In genomic region chr15:77002436-77002835, GRCh38 we compare ENCODE assay signal across 13 cellular contexts. TPM values are rescaled to one million over a fixed set of nuclear protein-coding genes. Genes with fewer than 3 reads are reported as not detected.
DNase-seq lines count a peak whose midpoint lies in the region; ATAC-seq, FAIRE-seq and TF ChIP-seq lines count a peak whose summit lies in the region.
"Had no signal": no experiment of that assay in that cellular context is flagged by ENCODE, and none has a peak within 500 bp of the region (broad histone marks: within the 10 kb centered on the region; RNA-seq: fewer than 3 reads in every experiment).

No MANE protein-coding gene starts in this region.

- WGBS in A549 (ENCODE audit: missing lambda C conversion rate), result 59% methylated on average over 7 of the region's 7 CpGs

- peaks cover 79% of the 10 kb centered on the region for H3K36me3 Mint-ChIP-seq in activated CD4-positive, alpha-beta memory T cell treated with anti-CD3 and anti-CD28 coated beads, Interleukin-2, amount 10 ng/mL, durations not matched to agents 7 days and 5 days (ENCODE audit: low read depth)

- POLR2A ChIA-PET in A549 (lab: Yijun Ruan, JAX), result no interaction called here
- POLR2A ChIA-PET in activated CD4-positive, alpha-beta memory T cell treated with anti-CD3 and anti-CD28 coated beads, Interleukin-2, amount 10 ng/mL, durations not matched to agents 7 days and 5 days (lab: Charles Lee), result interaction anchor here (0.9 to 3.4 kb wide), 8 partner anchors 9 to 67 kb away, joined by 3 to 37 read pairs (median 5); partner anchors contain the start of gene PSTPIP1

- ATAC-seq in A549 (no peak), left lung (no peak), GM18907 (IDR thresholded peaks at IDR 0.05; ENCODE audit: unreplicated experiment) (no peak)

- DNase-seq in A549 (ENCODE audit: low read depth in 1 of 2, low spot score in 1 of 2) (no peak), left lung (no peak), DMS53 (lab: John Stamatoyannopoulos, UW) (no peak), NCI-H1436 treated with DMSO at 0.1 percent for 48 hours (lab: John Stamatoyannopoulos, UW) (no peak), DMS 273 treated with DMSO at 0.1 percent for 48 hours (lab: John Stamatoyannopoulos, UW) (no peak)
- DNase-seq in activated CD4-positive, alpha-beta memory T cell treated with anti-CD3 and anti-CD28 coated beads, Interleukin-2, amount 10 ng/mL, durations not matched to agents 7 days and 5 days, result no peak
- DNase-seq: NCI-H526 had no signal

- no peak for TF ChIP-seq RAD21 in A549 (conservative IDR thresholded peaks at IDR 0.05 in 1 of 2, IDR thresholded peaks at IDR 0.05 in 1 of 2)

- intact Hi-C loops in left lung (cut with DNase I), result no loop called here

- TF ChIP-seq CTCF in A549 (IDR thresholded peaks at IDR 0.05) (no peak), left lung (IDR thresholded peaks at IDR 0.05) (no peak)

- H3K9me3 ChIP-seq in A549, result no peaks in the 10 kb centered on the region
- no peaks in the 10 kb centered on the region for H3K9me3 ChIP-seq in left lung
- H3K9me3 ChIP-seq: colonic mucosa had no signal

- H3K4me3 Mint-ChIP-seq in activated CD4-positive, alpha-beta memory T cell treated with anti-CD3 and anti-CD28 coated beads, Interleukin-2, amount 10 ng/mL, durations not matched to agents 7 days and 5 days, result peak overlapping the region; percentile 65

- peaks cover 93% of the 10 kb centered on the region for H3K4me1 Mint-ChIP-seq in activated CD4-positive, alpha-beta memory T cell treated with anti-CD3 and anti-CD28 coated beads, Interleukin-2, amount 10 ng/mL, durations not matched to agents 7 days and 5 days

- H3K4me2 ChIP-seq in A549, result no peak overlapping the region

- H3K27ac ChIP-seq in A549 (no peak overlapping the region), left lung (peak overlapping the region; percentile 39 to 92)
- H3K27ac ChIP-seq: C4-2B, colonic mucosa had no signal

- no peak overlapping the region for H3K4me3 ChIP-seq in A549
- H3K4me3 ChIP-seq in GM08714 (ENCODE audit: low read length), result peak overlapping the region; percentile 2; the same call in 1 of the 2 replicates
- H3K4me3 ChIP-seq in left lung, result no peak overlapping the region
- H3K4me3 ChIP-seq: colonic mucosa had no signal

- peak; percentile 23 for FAIRE-seq in A549 (lab: Jason Lieb, UNC)
- FAIRE-seq: kidney had no signal

- H3K9me3 Mint-ChIP-seq in activated CD4-positive, alpha-beta memory T cell treated with anti-CD3 and anti-CD28 coated beads, Interleukin-2, amount 10 ng/mL, durations not matched to agents 7 days and 5 days, result no peaks in the 10 kb centered on the region

- H3K27ac Mint-ChIP-seq in activated CD4-positive, alpha-beta memory T cell treated with anti-CD3 and anti-CD28 coated beads, Interleukin-2, amount 10 ng/mL, durations not matched to agents 7 days and 5 days, result peak overlapping the region; percentile 92

- CTCF ChIA-PET in A549 (lab: Yijun Ruan, JAX), result interaction anchor here (2.8 kb wide), 1 partner anchor 22 kb away, joined by 9 read pairs; no protein-coding TSS in a partner anchor
- CTCF ChIA-PET in activated CD4-positive, alpha-beta memory T cell treated with anti-CD3 and anti-CD28 coated beads, Interleukin-2, amount 10 ng/mL, durations not matched to agents 7 days and 5 days (lab: Charles Lee), result interaction anchor here (1.5 to 1.8 kb wide), 3 partner anchors 13 to 29 kb away, joined by 5 to 6 read pairs (median 6); no protein-coding TSS in a partner anchor

- no peak for TF ChIP-seq POLR2A in A549 (IDR thresholded peaks at IDR 0.05; ENCODE audit: low read length)

- H3K27me3 Mint-ChIP-seq in activated CD4-positive, alpha-beta memory T cell treated with anti-CD3 and anti-CD28 coated beads, Interleukin-2, amount 10 ng/mL, durations not matched to agents 7 days and 5 days, result no peaks in the 10 kb centered on the region

- no peak for TF ChIP-seq EP300 in A549 (IDR thresholded peaks at IDR 0.05)

- H3K27me3 ChIP-seq in left lung, result no peaks in the 10 kb centered on the region
- H3K27me3 ChIP-seq: colonic mucosa had no signal

- H3K36me3 ChIP-seq in left lung, result peaks cover 0 to 4% of the 10 kb centered on the region in 2 donors
- H3K36me3 ChIP-seq: colonic mucosa had no signal

- no peaks in the 10 kb centered on the region for H3K4me1 ChIP-seq in A549
- peaks cover 5 to 68% of the 10 kb centered on the region in 2 donors for H3K4me1 ChIP-seq in left lung
- H3K4me1 ChIP-seq: colonic mucosa had no signal

TF ChIP-seq in A549, 52 proteins besides CTCF, POLR2A, EP300 and RAD21:
- TF ChIP-seq FOXS1 (CRISPR knock-in tag; IDR thresholded peaks at IDR 0.05), result no peak
- TF ChIP-seq ESRRA (IDR thresholded peaks at IDR 0.05; ENCODE audit: borderline replicate concordance, low read length), result no peak
- TF ChIP-seq ATOH8 (CRISPR knock-in tag; IDR thresholded peaks at IDR 0.05; ENCODE audit: low read depth), result no peak
- no peak for TF ChIP-seq PBX3 (IDR thresholded peaks at IDR 0.05)
- TF ChIP-seq CEBPB (IDR thresholded peaks at IDR 0.05), result no peak
- TF ChIP-seq TP53 (CRISPR knock-in tag; IDR thresholded peaks at IDR 0.05), result no peak
- TF ChIP-seq HOXA7 (CRISPR knock-in tag; IDR thresholded peaks at IDR 0.05), result no peak
- no peak for TF ChIP-seq PHF8 (IDR thresholded peaks at IDR 0.05; ENCODE audit: borderline replicate concordance, low read depth)
- no peak for TF ChIP-seq SREBF2 (IDR thresholded peaks at IDR 0.05)
- no peak for TF ChIP-seq JUNB (IDR thresholded peaks at IDR 0.05)
- no peak for TF ChIP-seq RARB (CRISPR knock-in tag; IDR thresholded peaks at IDR 0.05)
- TF ChIP-seq CBX2 (IDR thresholded peaks at IDR 0.05; ENCODE audit: borderline replicate concordance, low read depth), result no peak
- no peak for TF ChIP-seq NPAS2 (CRISPR knock-in tag; IDR thresholded peaks at IDR 0.05; ENCODE audit: borderline replicate concordance)
- no peak for TF ChIP-seq GATA3 (IDR thresholded peaks at IDR 0.05; ENCODE audit: borderline replicate concordance)
- no peak for TF ChIP-seq ZC3H11A (IDR thresholded peaks at IDR 0.05)
- TF ChIP-seq BHLHE40 (IDR thresholded peaks at IDR 0.05; ENCODE audit: low read depth, low read length), result no peak

RNA-seq across cellular contexts. Expression of gene PSTPIP1, which starts 7.5 kb away (rescaled TPM):
- polyA plus RNA-seq in A549 (2011; rRNA removed) (not detected in 2 replicates), A549 (2017; fragmentation: RNase III; extraction: RNeasy Plus Mini Kit Qiagen cat#74134 plus additional on column Dnase treatment) (not detected in 3 replicates)
- 0.04 TPM in 1 of 2 replicates, not detected in the other for polyA plus RNA-seq in A549 (2012; cell fraction: cytosol; rRNA removed)
- polyA plus RNA-seq in A549 (2012; cell fraction: nucleus; rRNA removed), result 0.12 TPM in 1 of 2 replicates, not detected in the other
- polyA minus RNA-seq in A549 (2011; rRNA and poly(A)+ RNA removed), result not detected in 2 replicates
- 100 to 1,000 TPM; 181 to 187 TPM for total RNA-seq in activated CD4-positive, alpha-beta memory T cell treated with anti-CD3 and anti-CD28 coated beads, Interleukin-2, amount 10 ng/mL, durations not matched to agents 7 days and 5 days
- 10 to 100 TPM in 1 of 2 donors, 1 to 10 TPM in 1; 9.1 to 52.9 TPM for total RNA-seq in left lung
- total RNA-seq: LHCN-M2 had no signal

Comparison
In these comparisons a context has a peak if more than half of its experiments do, and no peak if none do; other contexts are left out.
1. H3K27ac ChIP-seq: peak in left lung (2 of 2); none in A549 (0 of 2).